Comparison of ENCODE assay signal across 8 cellular contexts in genomic region chr3:150703756-150704344, GRCh38. TPM values are rescaled to one million over a fixed set of nuclear protein-coding genes. Genes with fewer than 3 reads are reported as not detected.
DNase-seq lines count a peak whose midpoint lies in the region; ATAC-seq lines count a peak whose summit lies in the region.

ERICH6 (minus strand) TSS chr3:150703920; CDS start chr3:150703898, 22 bp downstream.

- H2AK5ac ChIP-seq in mesenchymal stem cell (ENCODE audit: low read length, severe bottlenecking) = no peak within 1 kb of the TSS

- H3K23ac ChIP-seq in mesenchymal stem cell (ENCODE audit: low read length in 2 of 2) = no peak within 1 kb of the TSS

- H2BK12ac ChIP-seq in mesenchymal stem cell (ENCODE audit: low read length in 2 of 2) = peak within 1 kb of the TSS; percentile 21 to 77

- H3K4me2 ChIP-seq in mesenchymal stem cell (ENCODE audit: low read length, poor library complexity, severe bottlenecking) = peak within 1 kb of the TSS; percentile 93

- no peaks in the 10 kb centered on the region for H3K9me3 ChIP-seq in mesenchymal stem cell (ENCODE audit: control insufficient read depth, low read length)

- under 1% methylated on average over 32 of the region's 35 CpGs for WGBS in mesenchymal stem cell

- peak; percentile 59 for DNase-seq in CMK (ENCODE audit: low read depth)
- DNase-seq in HK-2 (ENCODE audit: unreplicated experiment) = peak; percentile 92
- DNase-seq in NCI-H82 treated with DMSO at 0.1 percent for 48 hours (lab: John Stamatoyannopoulos, UW; ENCODE audit: unreplicated experiment) = peak; percentile 38
- DNase-seq in activated CD8-positive, alpha-beta memory T cell treated with anti-CD3 and anti-CD28 coated beads for 24 hours = peak; percentile 91
- DNase-seq in effector memory CD8-positive, alpha-beta T cell = peak; percentile 77 to 79 (median 78)
- peak; percentile 93 for DNase-seq in mesenchymal stem cell
- DNase-seq in stimulated activated CD8-positive, alpha-beta memory T cell treated with anti-CD3 and anti-CD28 coated beads, Interleukin-12 subunit alpha, Interleukin-12 subunit beta, amount 100 ng/mL, for 4 hours (ENCODE audit: low read depth) = peak; percentile 61

- H3K79me1 ChIP-seq in mesenchymal stem cell (replicated peaks; ENCODE audit: low read length, poor library complexity, severe bottlenecking) = peaks cover 6% of the 10 kb centered on the region

- peak within 1 kb of the TSS; percentile 93 to 99 for H3K4me3 Mint-ChIP-seq in effector memory CD8-positive, alpha-beta T cell

- peak within 1 kb of the TSS; percentile 71 to 93 for H3K4me3 ChIP-seq in mesenchymal stem cell (ENCODE audit: insufficient read depth in 1 of 2, low read depth in 1 of 2, low read length in 2 of 2)

- H3K27ac Mint-ChIP-seq in effector memory CD8-positive, alpha-beta T cell = peak within 1 kb of the TSS; percentile 97 to 100

- peaks cover 25% of the 10 kb centered on the region for H3K36me3 Mint-ChIP-seq in effector memory CD8-positive, alpha-beta T cell (ENCODE audit: insufficient read depth)

- peak within 1 kb of the TSS; percentile 75 to 81 for H3K18ac ChIP-seq in mesenchymal stem cell (ENCODE audit: low read depth in 1 of 2, low read length in 2 of 2)

- H3K9me3 Mint-ChIP-seq in effector memory CD8-positive, alpha-beta T cell = no peaks in the 10 kb centered on the region

- H3K9ac ChIP-seq in mesenchymal stem cell (ENCODE audit: low read length) = peak within 1 kb of the TSS; percentile 100

- peaks cover 16 to 17% of the 10 kb centered on the region in 2 donors for H3K4me1 Mint-ChIP-seq in effector memory CD8-positive, alpha-beta T cell (ENCODE audit: low read depth in 2 of 2)

- peak within 1 kb of the TSS; percentile 99 for H4K8ac ChIP-seq in mesenchymal stem cell (ENCODE audit: low read length)

- peak within 1 kb of the TSS; percentile 30 to 70 for H3K4ac ChIP-seq in mesenchymal stem cell (ENCODE audit: low read depth in 1 of 2, low read length in 2 of 2)

- H2BK120ac ChIP-seq in mesenchymal stem cell (ENCODE audit: low read depth, low read length) = peak within 1 kb of the TSS; percentile 34

- H2AFZ ChIP-seq in mesenchymal stem cell (ENCODE audit: low read depth, low read length) = no peak within 1 kb of the TSS

- peak within 1 kb of the TSS; percentile 72 for H3K27ac ChIP-seq in mesenchymal stem cell (ENCODE audit: low read length, poor library complexity, severe bottlenecking)

- peak within 1 kb of the TSS; percentile 8 for H2BK5ac ChIP-seq in mesenchymal stem cell (ENCODE audit: low read depth, low read length, poor library complexity, severe bottlenecking)

- H4K91ac ChIP-seq in mesenchymal stem cell (ENCODE audit: low read length) = peak within 1 kb of the TSS; percentile 95

- peak; percentile 99 for ATAC-seq in GM19455 (IDR thresholded peaks at IDR 0.05; ENCODE audit: unreplicated experiment)
- ATAC-seq in effector memory CD8-positive, alpha-beta T cell (replicated peaks) = peak; percentile 87

- H3K36me3 ChIP-seq in mesenchymal stem cell (ENCODE audit: control insufficient read depth in 1 of 2, insufficient read depth in 2 of 2, low read depth in 1 of 2, low read length in 2 of 2) = peaks cover 3 to 12% of the 10 kb centered on the region in 2 experiments

- H3K27me3 ChIP-seq in mesenchymal stem cell (ENCODE audit: control insufficient read depth in 1 of 2, insufficient read depth in 1 of 2, low read length in 2 of 2) = no peaks in the 10 kb centered on the region

- peaks cover 8% of the 10 kb centered on the region for H3K4me1 ChIP-seq in mesenchymal stem cell (ENCODE audit: control insufficient read depth, insufficient read depth, low read depth, low read length)

- H3K27me3 Mint-ChIP-seq in effector memory CD8-positive, alpha-beta T cell = no peaks in the 10 kb centered on the region

- H2BK15ac ChIP-seq in mesenchymal stem cell (ENCODE audit: low read depth, poor library complexity, severe bottlenecking) = no peak within 1 kb of the TSS

- H3K14ac ChIP-seq in mesenchymal stem cell (ENCODE audit: low read length in 2 of 2) = no peak within 1 kb of the TSS

RNA-seq across cellular contexts. Expression of gene ERICH6, which starts in this region (rescaled TPM):
- 0.04 TPM for polyA plus RNA-seq in mesenchymal stem cell (2013, experiment 1 of 2)
- 0.03 TPM for polyA plus RNA-seq in mesenchymal stem cell (2013, experiment 2 of 2)

Comparison
In these comparisons a context has a peak if more than half of its experiments do, and no peak if none do; other contexts are left out.
1. Peak in every context shown above with its lines: DNase-seq, ATAC-seq, H3K4me3 ChIP-seq and H3K27ac ChIP-seq.
2. DNase-seq: peak in every context shown above with its lines; median percentile 93 in mesenchymal stem cell; 92 in HK-2; 91 in activated CD8-positive, alpha-beta memory T cell treated with anti-CD3 and anti-CD28 coated beads for 24 hours; 78 in effector memory CD8-positive, alpha-beta T cell; 61 in stimulated activated CD8-positive, alpha-beta memory T cell treated with anti-CD3 and anti-CD28 coated beads, Interleukin-12 subunit alpha, Interleukin-12 subunit beta, amount 100 ng/mL, for 4 hours; 59 in CMK; 38 in NCI-H82 treated with DMSO at 0.1 percent for 48 hours.